ENCODE assay signal across 9 cellular contexts in genomic region chr2:234292205-234292954, GRCh38.
DNase-seq lines count a peak whose midpoint lies in the region; ATAC-seq and TF ChIP-seq lines count a peak whose summit lies in the region.
"Had no signal": no experiment of that assay in that cellular context is flagged by ENCODE, and none has a peak within 500 bp of the region (broad histone marks: within the 10 kb centered on the region; RNA-seq: fewer than 3 reads in every experiment).

No MANE protein-coding gene starts in this region.

- intact Hi-C loops in tibial artery (cut with DNase I; ENCODE audit: low total_unique reads) = no loop called here

- no peaks in the 10 kb centered on the region for H3K27me3 ChIP-seq in tibial artery

- no peaks in the 10 kb centered on the region for H3K36me3 Mint-ChIP-seq in brain
- no peaks in the 10 kb centered on the region for H3K36me3 Mint-ChIP-seq in stimulated activated memory B cell treated with anti-CD40 and anti-IgM and Interleukin-4, amounts not matched to agents 10 μg/mL and 1 μg/mL and 100 μg/mL, for 72 hours

- no peaks in the 10 kb centered on the region for H3K36me3 ChIP-seq in tibial artery
- H3K36me3 ChIP-seq: neutrophil had no signal

- TF ChIP-seq CTCF in brain (conservative IDR thresholded peaks at IDR 0.05) (no peak), omental fat pad (IDR thresholded peaks at IDR 0.05) (no peak), tibial artery (IDR thresholded peaks at IDR 0.05) (no peak)

- H3K4me3 Mint-ChIP-seq in brain = no peak overlapping the region
- peak overlapping the region; percentile 36 for H3K4me3 Mint-ChIP-seq in stimulated activated memory B cell treated with anti-CD40 and anti-IgM and Interleukin-4, amounts not matched to agents 10 μg/mL and 1 μg/mL and 100 μg/mL, for 72 hours

- H3K4me1 ChIP-seq in tibial artery = no peaks in the 10 kb centered on the region

- H3K27me3 Mint-ChIP-seq in brain = no peaks in the 10 kb centered on the region
- peaks cover 18% of the 10 kb centered on the region for H3K27me3 Mint-ChIP-seq in stimulated activated memory B cell treated with anti-CD40 and anti-IgM and Interleukin-4, amounts not matched to agents 10 μg/mL and 1 μg/mL and 100 μg/mL, for 72 hours

- H3K9me3 Mint-ChIP-seq in brain = peaks cover 0 to 8% (median 0%) of the 10 kb centered on the region in 5 experiments
- no peaks in the 10 kb centered on the region for H3K9me3 Mint-ChIP-seq in stimulated activated memory B cell treated with anti-CD40 and anti-IgM and Interleukin-4, amounts not matched to agents 10 μg/mL and 1 μg/mL and 100 μg/mL, for 72 hours

- H3K27ac ChIP-seq in tibial artery = no peak overlapping the region
- H3K27ac ChIP-seq: neutrophil had no signal

- H3K27ac Mint-ChIP-seq in brain = peak overlapping the region; percentile 4 to 76 (median 60)
- peak overlapping the region; percentile 79 for H3K27ac Mint-ChIP-seq in stimulated activated memory B cell treated with anti-CD40 and anti-IgM and Interleukin-4, amounts not matched to agents 10 μg/mL and 1 μg/mL and 100 μg/mL, for 72 hours

- ATAC-seq in GM19324 (IDR thresholded peaks at IDR 0.05; ENCODE audit: low FRiP score, unreplicated experiment) = peak; percentile 70
- peak; percentile 49 for ATAC-seq in HG03139 (IDR thresholded peaks at IDR 0.05; ENCODE audit: unreplicated experiment)
- peak; percentile 83 for ATAC-seq in stimulated activated memory B cell treated with anti-CD40 and anti-IgM and Interleukin-4, amounts not matched to agents 10 μg/mL and 1 μg/mL and 100 μg/mL, for 72 hours
- no peak for ATAC-seq in omental fat pad (ENCODE audit: low FRiP score)

- no peak overlapping the region for H3K4me3 ChIP-seq in tibial artery

- H3K9me3 ChIP-seq in tibial artery = no peaks in the 10 kb centered on the region
- H3K9me3 ChIP-seq: neutrophil had no signal

- H3K4me1 Mint-ChIP-seq in brain = peaks cover 50% of the 10 kb centered on the region
- peaks cover 53% of the 10 kb centered on the region for H3K4me1 Mint-ChIP-seq in stimulated activated memory B cell treated with anti-CD40 and anti-IgM and Interleukin-4, amounts not matched to agents 10 μg/mL and 1 μg/mL and 100 μg/mL, for 72 hours

- DNase-seq in T follicular helper cell (ENCODE audit: low read depth) = peak; percentile 75
- no peak for DNase-seq in omental fat pad (ENCODE audit: low spot score)
- DNase-seq in kidney glomerular epithelial cell (lab: John Stamatoyannopoulos, UW) = no peak
- no peak for DNase-seq in tibial artery
